Comparison of ENCODE assay signal across 8 cellular contexts in genomic region chr22:32528984-32529982, GRCh38. TPM values are rescaled to one million over a fixed set of nuclear protein-coding genes. Genes with fewer than 3 reads are reported as not detected.
DNase-seq lines count a peak whose midpoint lies in the region; ATAC-seq and TF ChIP-seq lines count a peak whose summit lies in the region.

No MANE protein-coding gene starts in this region.

- H3K4me1 ChIP-seq in left ventricle myocardium inferior = peaks cover 57% of the 10 kb centered on the region
- peaks cover 18% of the 10 kb centered on the region for H3K4me1 ChIP-seq in psoas muscle

- H3K36me3 Mint-ChIP-seq in T-cell = no peaks in the 10 kb centered on the region

- H3K9me3 Mint-ChIP-seq in T-cell = no peaks in the 10 kb centered on the region

- peaks cover 12 to 18% of the 10 kb centered on the region in 2 donors for H3K27me3 Mint-ChIP-seq in T-cell

- no peak overlapping the region for H3K27ac Mint-ChIP-seq in T-cell

- H3K9me3 ChIP-seq in left ventricle myocardium inferior (replicated peaks) (peaks cover 4% of the 10 kb centered on the region), psoas muscle (peaks cover 2% of the 10 kb centered on the region)

- H3K27ac ChIP-seq in left ventricle myocardium inferior (replicated peaks) (peak overlapping the region; percentile 93), psoas muscle (peak overlapping the region; percentile 58)

- H3K4me3 Mint-ChIP-seq in T-cell = no peak overlapping the region

- ATAC-seq in T-cell (replicated peaks in 1 of 4) (peak in 2 of 4 experiments; percentile 46 to 67), psoas muscle (peak; percentile 72 to 84 (median 76)), HG02759 (IDR thresholded peaks at IDR 0.05; ENCODE audit: unreplicated experiment) (no peak)

- TF ChIP-seq CTCF in left ventricle myocardium inferior (IDR thresholded peaks at IDR 0.05; ENCODE audit: borderline replicate concordance) = peak; percentile 92
- TF ChIP-seq CTCF in psoas muscle (IDR thresholded peaks at IDR 0.05) = peak; percentile 84

- H3K36me3 ChIP-seq in left ventricle myocardium inferior = no peaks in the 10 kb centered on the region
- no peaks in the 10 kb centered on the region for H3K36me3 ChIP-seq in psoas muscle (ENCODE audit: insufficient read depth in 1 of 2, low read depth in 1 of 2)

- CTCF ChIA-PET in T-cell (lab: Charles Lee) = interaction anchor here (1.2 to 2.9 kb wide), 2 partner anchors 267 to 268 kb away, joined by 9 to 10 read pairs; no protein-coding TSS in a partner anchor

- peaks cover 0 to 1% (median 0%) of the 10 kb centered on the region in 3 donors for H3K4me1 Mint-ChIP-seq in T-cell

- POLR2A ChIA-PET in T-cell (lab: Charles Lee) = interaction anchor here in 1 of 2 donors (0.5 kb wide), 1 partner anchor 13 kb away, joined by 4 read pairs; no protein-coding TSS in a partner anchor

- WGBS in psoas muscle, 3 donors = 24 to 35% (median 30%) methylated on average over 29 of the region's 29 CpGs

- H3K4me3 ChIP-seq in left ventricle myocardium inferior (peak overlapping the region; percentile 22), psoas muscle (peak overlapping the region; percentile 22)

- H3K27me3 ChIP-seq in left ventricle myocardium inferior (ENCODE audit: low read depth) (no peaks in the 10 kb centered on the region), psoas muscle (ENCODE audit: insufficient read depth in 3 of 3, low read length in 2 of 3) (peaks cover 0 to 8% (median 0%) of the 10 kb centered on the region in 3 donors)

- intact Hi-C loops in left ventricle myocardium inferior (cut with micrococcal nuclease) = loop anchor here (5.0 kb wide), 2 partner anchors 268 to 473 kb away; no protein-coding TSS in a partner anchor
- intact Hi-C loops in psoas muscle (cut with DNase I) = loop anchor here (2.0 to 5.0 kb wide), 3 partner anchors 268 to 473 kb away; no protein-coding TSS in a partner anchor

- DNase-seq in COR-L47 (lab: John Stamatoyannopoulos, UW) (peak; percentile 59), HuH-7 (ENCODE audit: low spot score) (peak; percentile 94), T-cell (peak; percentile 7 to 62 (median 44)), amygdala (lab: John Stamatoyannopoulos, UW) (peak; percentile 19 to 91 (median 68)), left ventricle myocardium inferior (peak; percentile 86), psoas muscle (peak; percentile 85 to 90), ureter (ENCODE audit: low spot score) (peak; percentile 89)

RNA-seq across cellular contexts. Expression of gene FBXO7, which starts 54.7 kb away (rescaled TPM):
- total RNA-seq in T-cell (100 to 1,000 TPM in 2 of 5 donors, 10 to 100 TPM in 3; 77.8 to 127 (median 83.4) TPM), left ventricle myocardium inferior (33.5 TPM), psoas muscle (10 to 100 TPM; 28.2 to 34.4 (median 28.6) TPM), ureter (85.0 TPM)
- 10 to 100 TPM; 25.6 to 49.8 (median 25.7) TPM for polyA plus RNA-seq in psoas muscle
